ENCODE assay signal across 29 cellular contexts in the genomic region with DNA sequence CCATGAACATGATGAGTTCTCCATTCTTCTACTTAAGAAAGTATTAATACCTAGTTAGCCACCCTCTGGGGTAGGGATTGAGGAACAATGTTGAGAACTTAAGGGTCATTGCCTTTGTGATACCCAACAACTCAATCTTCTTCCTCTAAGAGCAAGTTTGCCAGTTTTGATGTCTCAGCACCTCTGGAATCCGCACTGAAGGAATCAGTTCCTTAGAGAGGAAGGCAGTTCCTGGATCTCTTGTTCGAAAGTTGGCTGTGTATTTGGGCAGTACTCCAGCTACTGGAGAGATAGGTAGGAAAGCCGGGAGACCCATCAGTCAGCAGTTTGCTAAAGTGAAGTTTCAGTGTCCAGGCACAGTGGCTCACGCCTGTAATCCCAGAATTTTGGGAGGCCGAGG. TPM values are rescaled to one million over a fixed set of nuclear protein-coding genes. Genes with fewer than 3 reads are reported as not detected.
"Had no signal": no experiment of that assay in that cellular context is flagged by ENCODE, and none has a peak within 500 bp of the region (broad histone marks: within the 10 kb centered on the region; RNA-seq: fewer than 3 reads in every experiment).

No MANE protein-coding gene starts in this region.

- ATAC-seq: activated CD4-positive, alpha-beta T cell treated with anti-CD3 and anti-CD28 coated beads for 36 hours; activated CD8-positive, alpha-beta memory T cell treated with anti-CD3 and anti-CD28 coated beads, Interleukin-2, amount 10 ng/mL, durations not matched to agents 7 days and 5 days; activated CD8-positive, alpha-beta T cell treated with anti-CD3 and anti-CD28 coated beads, Interleukin-2, amount 10 ng/mL, durations not matched to agents 7 days and 5 days; activated T-cell treated with anti-CD3 and anti-CD28 coated beads, Interleukin-2, amount 50 U/mL, for 72 hours; lower lobe of right lung; mucosa of descending colon; stimulated activated naive B cell treated with anti-CD40 and anti-IgM and Interleukin-4, amounts not matched to agents 10 μg/mL and 1 μg/mL and 100 μg/mL, for 72 hours; T-cell had no signal

- FAIRE-seq: astrocyte, small intestine had no signal

- H3K4me3 ChIP-seq: adrenal gland, coronary artery, dorsolateral prefrontal cortex, heart left ventricle, lower lobe of right lung, mucosa of descending colon, sigmoid colon, suprapubic skin, tibial artery had no signal

- H3K4me1 ChIP-seq: adrenal gland, lower lobe of right lung, sigmoid colon, suprapubic skin, tibial artery had no signal

- H3K36me3 ChIP-seq: adrenal gland, brain microvascular endothelial cell, heart left ventricle, lower lobe of right lung, sigmoid colon, suprapubic skin, tibial artery had no signal

- H3K9me3 ChIP-seq: adrenal gland, heart left ventricle, lower lobe of right lung, mucosa of descending colon, sigmoid colon, suprapubic skin, tibial artery had no signal

- H3K27ac ChIP-seq: adrenal gland, brain microvascular endothelial cell, coronary artery, dorsolateral prefrontal cortex, heart left ventricle, lower lobe of right lung, sigmoid colon, suprapubic skin, tibial artery had no signal

- DNase-seq: activated CD4-positive, alpha-beta T cell treated with anti-CD3 and anti-CD28 coated beads for 36 hours; activated CD4-positive, CD25-positive, alpha-beta regulatory T cell; activated CD8-positive, alpha-beta memory T cell treated with anti-CD3 and anti-CD28 coated beads, Interleukin-2, amount 10 ng/mL, durations not matched to agents 7 days and 5 days; activated CD8-positive, alpha-beta T cell treated with anti-CD3 and anti-CD28 coated beads, Interleukin-2, amount 10 ng/mL, durations not matched to agents 7 days and 5 days; activated naive CD4-positive, alpha-beta T cell; activated naive CD8-positive, alpha-beta T cell treated with anti-CD3 and anti-CD28 coated beads for 36 hours; activated T-cell treated with anti-CD3 and anti-CD28 coated beads for 4 hours; activated T-cell treated with anti-CD3 and anti-CD28 coated beads, Interleukin-2, amount 50 U/mL, for 72 hours; brain microvascular endothelial cell; dorsolateral prefrontal cortex; effector memory CD4-positive, alpha-beta T cell; foreskin fibroblast; heart left ventricle; lower lobe of right lung; mesendoderm; mucosa of descending colon; sigmoid colon; small intestine; stimulated activated CD4-positive, alpha-beta T cell treated with anti-CD3 and anti-CD28 coated beads, Interleukin-2, amount 100 ng/mL, for 24 hours; stimulated activated naive B cell treated with anti-CD40 and anti-IgM and Interleukin-4, amounts not matched to agents 10 μg/mL and 1 μg/mL and 100 μg/mL, for 72 hours; T-cell; tibial artery had no signal

- H3K27me3 ChIP-seq: brain microvascular endothelial cell, suprapubic skin had no signal

RNA-seq across cellular contexts. Expression of gene BCL2A1, which starts 38.5 kb away (rescaled TPM):
- total RNA-seq: astrocyte, kidney epithelial cell, osteoblast, renal cortical epithelial cell had no signal
